8 cellular contexts compared by ENCODE assay signal in the genomic region with DNA sequence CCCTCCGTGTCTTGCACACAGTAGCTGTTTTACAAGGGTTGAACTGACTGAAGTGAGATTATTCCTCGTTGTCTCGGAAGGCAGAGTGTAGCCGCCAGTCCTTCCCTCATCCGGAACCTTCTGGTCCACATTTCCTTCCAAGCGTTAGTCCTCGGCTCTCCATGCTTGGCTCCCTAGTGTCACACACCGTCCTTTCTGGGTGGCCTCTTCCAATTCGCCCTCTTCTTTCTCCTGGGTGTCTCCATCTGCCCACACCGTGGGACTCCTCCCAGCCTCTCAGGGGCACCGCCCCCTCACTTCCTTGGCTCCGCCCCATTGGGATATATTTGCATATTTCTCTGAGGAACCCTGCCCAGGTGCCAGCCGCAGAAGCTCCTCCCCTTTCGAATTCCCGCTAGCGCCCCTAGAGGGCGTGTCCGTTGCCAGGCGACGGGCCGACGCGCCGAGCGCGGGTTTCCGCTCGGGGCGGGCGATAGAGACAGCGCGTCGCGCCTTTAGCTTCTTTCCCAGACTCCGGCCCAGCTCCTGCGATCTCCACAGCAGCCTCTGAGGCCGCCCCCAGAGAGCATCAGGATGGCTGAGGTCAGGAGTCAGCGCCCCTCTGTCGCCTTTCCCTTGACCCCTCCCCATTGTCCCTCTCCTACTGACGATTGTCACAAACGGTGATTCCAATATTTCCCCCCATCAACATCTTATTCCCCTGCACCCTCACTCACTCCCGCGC. TPM values are rescaled to one million over a fixed set of nuclear protein-coding genes. Genes with fewer than 3 reads are reported as not detected.
DNase-seq lines count a peak whose midpoint lies in the region; ATAC-seq and TF ChIP-seq lines count a peak whose summit lies in the region.

A gene with protein sequence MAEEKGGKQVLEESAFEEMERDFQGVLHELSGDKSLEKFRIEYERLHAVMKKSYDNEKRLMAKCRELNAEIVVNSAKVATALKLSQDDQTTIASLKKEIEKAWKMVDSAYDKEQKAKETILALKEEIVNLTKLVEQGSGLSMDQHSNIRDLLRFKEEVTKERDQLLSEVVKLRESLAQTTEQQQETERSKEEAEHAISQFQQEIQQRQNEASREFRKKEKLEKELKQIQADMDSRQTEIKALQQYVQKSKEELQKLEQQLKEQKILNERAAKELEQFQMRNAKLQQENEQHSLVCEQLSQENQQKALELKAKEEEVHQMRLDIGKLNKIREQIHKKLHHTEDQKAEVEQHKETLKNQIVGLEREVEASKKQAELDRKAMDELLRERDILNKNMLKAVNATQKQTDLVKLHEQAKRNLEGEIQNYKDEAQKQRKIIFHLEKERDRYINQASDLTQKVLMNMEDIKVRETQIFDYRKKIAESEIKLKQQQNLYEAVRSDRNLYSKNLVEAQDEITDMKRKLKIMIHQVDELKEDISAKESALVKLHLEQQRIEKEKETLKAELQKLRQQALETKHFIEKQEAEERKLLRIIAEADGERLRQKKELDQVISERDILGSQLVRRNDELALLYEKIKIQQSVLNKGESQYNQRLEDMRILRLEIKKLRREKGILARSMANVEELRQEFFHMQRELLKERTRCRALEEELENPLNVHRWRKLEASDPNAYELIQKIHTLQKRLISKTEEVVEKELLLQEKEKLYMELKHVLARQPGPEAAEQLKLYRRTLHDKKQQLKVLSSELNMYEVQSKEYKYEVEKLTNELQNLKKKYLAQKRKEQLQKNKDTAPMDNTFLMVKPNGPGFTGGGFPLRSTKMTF (plus strand): TSS at position 509 of the 724 bp plus-strand sequence. CDS start 65 bp downstream, at position 574.

- H3K9me3 Mint-ChIP-seq in CD4-positive, CD25-positive, alpha-beta regulatory T cell = peaks cover 0 to 1% (median 0%) of the 10 kb centered on the region in 7 donors
- no peaks in the 10 kb centered on the region for H3K9me3 Mint-ChIP-seq in endodermal cell
- H3K9me3 Mint-ChIP-seq in mesothelial cell of epicardium = no peaks in the 10 kb centered on the region

- peak within 1 kb of the TSS; percentile 36 for H3K27ac ChIP-seq in CD4-positive, CD25-positive, alpha-beta regulatory T cell (ENCODE audit: insufficient read depth, low read length, poor library complexity, severe bottlenecking)
- H3K27ac ChIP-seq in endodermal cell (ENCODE audit: low read depth, low read length) = no peak within 1 kb of the TSS

- DNase-seq in CD4-positive, CD25-positive, alpha-beta regulatory T cell = peak; percentile 83 to 90 (median 87)
- DNase-seq in NCI-H748 treated with DMSO at 0.1 percent for 48 hours (lab: John Stamatoyannopoulos, UW) = peak; percentile 80
- DNase-seq in activated CD8-positive, alpha-beta memory T cell treated with anti-CD3 and anti-CD28 coated beads for 1 hour (ENCODE audit: extremely low read depth in 1 of 2, low read depth in 1 of 2) = peak; percentile 70 to 82
- peak; percentile 99 for DNase-seq in endodermal cell
- DNase-seq in mesothelial cell of epicardium (ENCODE audit: low spot score in 2 of 2, unreplicated experiment in 2 of 2) = peak; percentile 81 to 93
- DNase-seq in stimulated activated CD8-positive, alpha-beta memory T cell treated with anti-CD3 and anti-CD28 coated beads, Interleukin-15, amount 100 ng/mL, for 48 hours (ENCODE audit: low read depth in 2 of 2) = peak; percentile 80 to 81

- 26 to 28% methylated on average over 36 to 43 of the region's 43 CpGs for WGBS in endodermal cell (ENCODE audit: insufficient coverage in 1 of 2, insufficient read length in 1 of 2), 2 experiments

- H3K4me3 ChIP-seq in CD4-positive, CD25-positive, alpha-beta regulatory T cell (ENCODE audit: low read depth, low read length) = peak within 1 kb of the TSS; percentile 66
- H3K4me3 ChIP-seq in endodermal cell (ENCODE audit: low read length) = peak within 1 kb of the TSS; percentile 48

- H3K4me1 Mint-ChIP-seq in CD4-positive, CD25-positive, alpha-beta regulatory T cell = peaks cover 0 to 17% (median 7%) of the 10 kb centered on the region in 4 donors
- peaks cover 1% of the 10 kb centered on the region for H3K4me1 Mint-ChIP-seq in endodermal cell
- peaks cover 2% of the 10 kb centered on the region for H3K4me1 Mint-ChIP-seq in mesothelial cell of epicardium

- H3K27me3 ChIP-seq in CD4-positive, CD25-positive, alpha-beta regulatory T cell (ENCODE audit: control insufficient read depth, insufficient read depth, low read length) = peaks cover 10% of the 10 kb centered on the region
- peaks cover 26% of the 10 kb centered on the region for H3K27me3 ChIP-seq in endodermal cell (ENCODE audit: control insufficient read depth, insufficient read depth, low read length, poor library complexity, severe bottlenecking)

- peak within 1 kb of the TSS in 1 of 3 donors; percentile 65 for H3K27ac Mint-ChIP-seq in CD4-positive, CD25-positive, alpha-beta regulatory T cell
- H3K27ac Mint-ChIP-seq in endodermal cell (no peak within 1 kb of the TSS), mesothelial cell of epicardium (peak within 1 kb of the TSS; percentile 77)

- peak; percentile 86 for TF ChIP-seq CTCF in endodermal cell (conservative IDR thresholded peaks at IDR 0.05)
- TF ChIP-seq CTCF in mesothelial cell of epicardium (IDR thresholded peaks at IDR 0.05; ENCODE audit: unreplicated experiment) = peak; percentile 82

- H3K4me1 ChIP-seq in CD4-positive, CD25-positive, alpha-beta regulatory T cell (ENCODE audit: control insufficient read depth, insufficient read depth, low read length, poor library complexity, severe bottlenecking) = peaks cover 14% of the 10 kb centered on the region
- no peaks in the 10 kb centered on the region for H3K4me1 ChIP-seq in endodermal cell (ENCODE audit: control insufficient read depth, insufficient read depth, low read length)

- peaks cover 4% of the 10 kb centered on the region for H3K27me3 Mint-ChIP-seq in CD4-positive, CD25-positive, alpha-beta regulatory T cell
- H3K27me3 Mint-ChIP-seq in endodermal cell (ENCODE audit: insufficient read depth) = peaks cover 9% of the 10 kb centered on the region
- H3K27me3 Mint-ChIP-seq in mesothelial cell of epicardium (ENCODE audit: low read depth) = peaks cover 16% of the 10 kb centered on the region

- peak within 1 kb of the TSS in 2 of 4 donors; percentile 1 to 59 for H3K4me3 Mint-ChIP-seq in CD4-positive, CD25-positive, alpha-beta regulatory T cell
- H3K4me3 Mint-ChIP-seq in endodermal cell (no peak within 1 kb of the TSS), mesothelial cell of epicardium (peak within 1 kb of the TSS; percentile 3)

- ATAC-seq in CD4-positive, CD25-positive, alpha-beta regulatory T cell (ENCODE audit: low read depth in 2 of 2) = peak; percentile 77 to 80
- ATAC-seq in GM19467 (IDR thresholded peaks at IDR 0.05; ENCODE audit: unreplicated experiment) = peak; percentile 65
- ATAC-seq in HG03571 (IDR thresholded peaks at IDR 0.05; ENCODE audit: unreplicated experiment) = peak; percentile 57

- H3K9me3 ChIP-seq in CD4-positive, CD25-positive, alpha-beta regulatory T cell (ENCODE audit: control insufficient read depth in 2 of 2, low read length in 2 of 2) = no peaks in the 10 kb centered on the region
- H3K9me3 ChIP-seq in endodermal cell (ENCODE audit: control insufficient read depth, low read length) = no peaks in the 10 kb centered on the region

- no peak within 1 kb of the TSS for H3K9ac ChIP-seq in endodermal cell (ENCODE audit: extremely low read depth, low read length, poor library complexity, severe bottlenecking)

- no peaks in the 10 kb centered on the region for H3K36me3 ChIP-seq in CD4-positive, CD25-positive, alpha-beta regulatory T cell (ENCODE audit: control insufficient read depth, insufficient read depth, low read length)
- no peaks in the 10 kb centered on the region for H3K36me3 ChIP-seq in endodermal cell (ENCODE audit: control insufficient read depth, insufficient read depth, low read length)

- H3K36me3 Mint-ChIP-seq in CD4-positive, CD25-positive, alpha-beta regulatory T cell = no peaks in the 10 kb centered on the region
- H3K36me3 Mint-ChIP-seq in endodermal cell (ENCODE audit: low read depth) = no peaks in the 10 kb centered on the region
- no peaks in the 10 kb centered on the region for H3K36me3 Mint-ChIP-seq in mesothelial cell of epicardium

RNA-seq across cellular contexts. Expression of the gene that starts here (rescaled TPM):
- not detected for total RNA-seq in CD4-positive, CD25-positive, alpha-beta regulatory T cell
- under 1 TPM in 1 of 4 donors, not detected in 3; 0.51 TPM for polyA plus RNA-seq in CD4-positive, CD25-positive, alpha-beta regulatory T cell
- total RNA-seq in endodermal cell (under 1 TPM; 0.68 to 0.97 TPM), mesothelial cell of epicardium (0.58 to 1.4 TPM (median 1.1 TPM) in 3 replicates)
- polyA plus RNA-seq in endodermal cell (2013, experiment 1 of 2) = 0.57 TPM
- 0.50 TPM for polyA plus RNA-seq in endodermal cell (2013, experiment 2 of 2)

Comparison
In these comparisons a context has a peak if more than half of its experiments do, and no peak if none do; other contexts are left out.
1. Peak in DNase-seq, ATAC-seq, H3K4me3 ChIP-seq and H3K27ac ChIP-seq in CD4-positive, CD25-positive, alpha-beta regulatory T cell; RNA of the gene not detected or under 1 TPM.
2. Peak in DNase-seq and H3K4me3 ChIP-seq in endodermal cell; RNA of the gene not detected or under 1 TPM.